In genomic region chr12:106841471-106842302, GRCh38 we compare ENCODE assay signal across 8 cellular contexts.
DNase-seq lines count a peak whose midpoint lies in the region; ATAC-seq and TF ChIP-seq lines count a peak whose summit lies in the region.

No MANE protein-coding gene starts in this region.

- H3K36me3 ChIP-seq in CD4-positive, alpha-beta memory T cell (ENCODE audit: insufficient read depth, low read length) = peaks cover 7% of the 10 kb centered on the region
- peaks cover 0 to 41% (median 4%) of the 10 kb centered on the region in 9 donors for H3K36me3 ChIP-seq in heart right ventricle

- H3K4me3 ChIP-seq in CD4-positive, alpha-beta memory T cell (ENCODE audit: low read length in 2 of 2) = no peak overlapping the region
- peak overlapping the region in 2 of 10 donors; percentile 6 to 18 for H3K4me3 ChIP-seq in heart right ventricle

- TF ChIP-seq CTCF in heart right ventricle (IDR thresholded peaks at IDR 0.05) = peak; percentile 29 to 82 (median 61)

- no peaks in the 10 kb centered on the region for H3K27me3 ChIP-seq in CD4-positive, alpha-beta memory T cell (ENCODE audit: insufficient read depth, low read length)
- H3K27me3 ChIP-seq in heart right ventricle = no peaks in the 10 kb centered on the region

- CTCF ChIA-PET in CD4-positive, alpha-beta memory T cell (lab: Charles Lee; ENCODE audit: partially characterized antibody) = interaction anchor here (0.5 to 3.8 kb wide), 28 partner anchors 9 to 484 kb away, joined by 3 to 41 read pairs (median 4); partner anchors contain the start of gene POLR3B

- ATAC-seq in heart right ventricle = peak; percentile 78 to 91 (median 87)
- peak; percentile 93 for ATAC-seq in sciatic nerve

- no peaks in the 10 kb centered on the region for H3K9me3 Mint-ChIP-seq in CD4-positive, alpha-beta memory T cell

- peaks cover 7 to 10% of the 10 kb centered on the region in 2 donors for H3K36me3 Mint-ChIP-seq in CD4-positive, alpha-beta memory T cell

- no peak overlapping the region for H3K4me3 Mint-ChIP-seq in CD4-positive, alpha-beta memory T cell

- H3K27ac Mint-ChIP-seq in CD4-positive, alpha-beta memory T cell = peak overlapping the region in 3 of 7 donors; percentile 2 to 57 (median 5)

- no peaks in the 10 kb centered on the region for H3K9me3 ChIP-seq in CD4-positive, alpha-beta memory T cell (ENCODE audit: control insufficient read depth in 1 of 2, low read length in 2 of 2)
- no peaks in the 10 kb centered on the region for H3K9me3 ChIP-seq in heart right ventricle

- DNase-seq in CD4-positive, alpha-beta memory T cell = peak; percentile 37 to 47 (median 45)
- peak; percentile 8 for DNase-seq in GM19240 (ENCODE audit: insufficient read length, low spot score)
- DNase-seq in NCI-H446 treated with DMSO at 0.1 percent for 48 hours (lab: John Stamatoyannopoulos, UW) = peak; percentile 17
- DNase-seq in activated naive CD4-positive, alpha-beta T cell treated with anti-CD3 and anti-CD28 coated beads, Interleukin-2, amount 50 U/mL, for 16 hours = peak; percentile 23
- DNase-seq in heart right ventricle = peak in 1 of 2 donors; percentile 55
- DNase-seq in sciatic nerve (ENCODE audit: low spot score) = no peak
- DNase-seq in cerebellar nuclear complex (lab: John Stamatoyannopoulos, UW) = no peak
- no peak for DNase-seq in effector CD8-positive, alpha-beta T cell (lab: John Stamatoyannopoulos, UW)

- H3K27ac ChIP-seq in CD4-positive, alpha-beta memory T cell (ENCODE audit: low read depth, low read length) = no peak overlapping the region
- H3K27ac ChIP-seq in heart right ventricle = peak overlapping the region in 9 of 10 donors; percentile 1 to 78 (median 54)

- peaks cover 14 to 28% (median 22%) of the 10 kb centered on the region in 4 donors for H3K4me1 Mint-ChIP-seq in CD4-positive, alpha-beta memory T cell

- H3K27me3 Mint-ChIP-seq in CD4-positive, alpha-beta memory T cell = no peaks in the 10 kb centered on the region

- POLR2A ChIA-PET in CD4-positive, alpha-beta memory T cell (lab: Charles Lee; ENCODE audit: partially characterized antibody) = interaction anchor here (1.0 to 1.6 kb wide), 3 partner anchors 88 to 484 kb away, joined by 3 read pairs; partner anchors contain the start of gene POLR3B

- H3K4me1 ChIP-seq in CD4-positive, alpha-beta memory T cell (ENCODE audit: insufficient read depth, low read length) = peaks cover 17% of the 10 kb centered on the region
- peaks cover 9 to 50% (median 40%) of the 10 kb centered on the region in 9 donors for H3K4me1 ChIP-seq in heart right ventricle

- intact Hi-C loops in CD4-positive, alpha-beta memory T cell (cut with micrococcal nuclease) = loop anchor here (1.0 to 10.0 kb wide), 6 partner anchors 105 to 615 kb away; partner anchors contain the start of gene POLR3B
- intact Hi-C loops in heart right ventricle (cut with DNase I) (loop anchor here in 5 of 10 donors (1.0 to 10.0 kb wide), 7 partner anchors 67 to 457 kb away; partner anchors contain the start of gene RIC8B (in 1 of the 5)), sciatic nerve (cut with DNase I) (loop anchor here (10.0 kb wide), 1 partner anchor 457 kb away; no protein-coding TSS in a partner anchor)

- WGBS in heart right ventricle, 2 donors = 0 to 7% methylated on average over 1 of the region's 1 CpG

Comparison
In these comparisons a context has a peak if more than half of its experiments do, and no peak if none do; other contexts are left out.
1. DNase-seq: peak in CD4-positive, alpha-beta memory T cell (5 of 5), GM19240 (single experiment), NCI-H446 treated with DMSO at 0.1 percent for 48 hours (single experiment) and activated naive CD4-positive, alpha-beta T cell treated with anti-CD3 and anti-CD28 coated beads, Interleukin-2, amount 50 U/mL, for 16 hours (single experiment); none in sciatic nerve (single experiment), cerebellar nuclear complex (0 of 2) and effector CD8-positive, alpha-beta T cell (single experiment).